Comparison of ENCODE assay signal across 8 cellular contexts in genomic region chr10:114045071-114045737, GRCh38. TPM values are rescaled to one million over a fixed set of nuclear protein-coding genes. Genes with fewer than 3 reads are reported as not detected.
DNase-seq lines count a peak whose midpoint lies in the region; ATAC-seq, FAIRE-seq and TF ChIP-seq lines count a peak whose summit lies in the region.

No MANE protein-coding gene starts in this region.

- no peak for TF ChIP-seq RAD21 in HepG2 (CRISPR knock-in tag; IDR thresholded peaks at IDR 0.05)

- POLR2A ChIA-PET in HepG2 (lab: Yijun Ruan, JAX): no interaction called here

- H2AFZ ChIP-seq in HepG2 (ENCODE audit: low read length): no peak overlapping the region

- peak overlapping the region in 3 of 4 donors; percentile 57 to 93 (median 91) for H3K4me3 Mint-ChIP-seq in IgD-negative memory B cell

- no peak overlapping the region for H3K27ac ChIP-seq in HepG2 (ENCODE audit: extremely low read length, insufficient read depth, low read length)
- H3K27ac ChIP-seq in suprapubic skin: peak overlapping the region; percentile 70

- no peaks in the 10 kb centered on the region for H3K9me3 ChIP-seq in HepG2 (ENCODE audit: low read length)
- H3K9me3 ChIP-seq in suprapubic skin: no peaks in the 10 kb centered on the region

- peak overlapping the region in 1 of 3 donors; percentile 67 for H3K27ac Mint-ChIP-seq in IgD-negative memory B cell

- TF ChIP-seq CTCF in astrocyte of the spinal cord (IDR thresholded peaks at IDR 0.05; ENCODE audit: low read depth, low read length) (no peak), HepG2 (CRISPR knock-in tag; IDR thresholded peaks at IDR 0.05) (no peak), suprapubic skin (IDR thresholded peaks at IDR 0.05) (no peak)

- no peak for FAIRE-seq in HepG2 (lab: Jason Lieb, UNC)
- FAIRE-seq in GM12892 (lab: Jason Lieb, UNC): no peak

- WGBS in HepG2 (ENCODE audit: low lambda C conversion rate): 61% methylated on average over 51 of the region's 79 CpGs
- WGBS in suprapubic skin: 3% methylated on average over 26 of the region's 79 CpGs

- in situ Hi-C loops in astrocyte of the spinal cord (cut with HindIII; ENCODE audit: low sequenced_read_pairs) (no loop called here), HepG2 (cut with HindIII; ENCODE audit: extremely low pct_ligation_motif_present, low pct_unique_long_range_greater_than_20kb) (no loop called here)

- H3K36me3 ChIP-seq in HepG2 (replicated peaks in 1 of 2; ENCODE audit: control insufficient read depth in 1 of 2, insufficient read depth in 2 of 2, low read length in 2 of 2) (no peaks in the 10 kb centered on the region), suprapubic skin (no peaks in the 10 kb centered on the region)

- H3K4me1 ChIP-seq in HepG2 (ENCODE audit: insufficient read depth, low read length): 0 out of 2 replicates have a peak, but pooled peaks cover 4% of the 10 kb centered on the region
- H3K4me1 ChIP-seq in suprapubic skin: peaks cover 27% of the 10 kb centered on the region

- peak; percentile 81 for DNase-seq in COLO668 (lab: John Stamatoyannopoulos, UW; ENCODE audit: unreplicated experiment)
- no peak for DNase-seq in astrocyte of the spinal cord (ENCODE audit: low read depth, low spot score)
- no peak for DNase-seq in HepG2 (ENCODE audit: low spot score)
- no peak for DNase-seq in suprapubic skin (ENCODE audit: low spot score in 2 of 2)
- no peak for DNase-seq in MV-4-11 (lab: John Stamatoyannopoulos, UW)
- no peak for DNase-seq in GM12892 (ENCODE audit: insufficient read length)

- no peak for TF ChIP-seq EP300 in HepG2 (IDR thresholded peaks at IDR 0.05; ENCODE audit: low read depth in 2 of 2, low read length in 2 of 2)
- no peak for TF ChIP-seq EP300 in HepG2 (CRISPR knock-in tag; IDR thresholded peaks at IDR 0.05; ENCODE audit: borderline replicate concordance)
- no peak for TF ChIP-seq EP300 in suprapubic skin (IDR thresholded peaks at IDR 0.05)

- no peaks in the 10 kb centered on the region for H4K20me1 ChIP-seq in HepG2 (ENCODE audit: insufficient read depth, low read length)

- no peak for TF ChIP-seq POLR2A in HepG2 (IDR thresholded peaks at IDR 0.05; ENCODE audit: insufficient read depth in 1 of 2, low read depth in 2 of 2, low read length in 2 of 2)
- no peak for TF ChIP-seq POLR2A in suprapubic skin (IDR thresholded peaks at IDR 0.05)
- TF ChIP-seq POLR2A in GM12892 (IDR thresholded peaks at IDR 0.05; ENCODE audit: low read depth, low read length): no peak

- no TSS peak for BruUV-seq in HepG2 (replicated peaks; lab: Mats Ljungman, UMichigan)

- H3K36me3 Mint-ChIP-seq in IgD-negative memory B cell: no peaks in the 10 kb centered on the region

- no peak overlapping the region for H3K4me2 ChIP-seq in HepG2 (ENCODE audit: low read depth, low read length)

- H3K27me3 ChIP-seq in HepG2 (ENCODE audit: control insufficient read depth in 1 of 2, insufficient read depth in 2 of 2, low read length in 2 of 2): peaks cover 7 to 46% of the 10 kb centered on the region in 2 experiments; a peak in 3 of 5 replicates
- H3K27me3 ChIP-seq in suprapubic skin: peaks cover 39% of the 10 kb centered on the region

- intact Hi-C loops in HepG2 (cut with micrococcal nuclease; ENCODE audit: unreplicated experiment): no loop called here

- H3K9ac ChIP-seq in HepG2 (ENCODE audit: insufficient read depth, low read depth, low read length): no peak overlapping the region

- H3K4me3 ChIP-seq in astrocyte of the spinal cord (ENCODE audit: low read depth, low read length) (peak overlapping the region; percentile 14), HepG2 (replicated peaks in 1 of 3; ENCODE audit: insufficient read depth in 1 of 3, low read depth in 2 of 3, low read length in 3 of 3) (no peak overlapping the region), suprapubic skin (peak overlapping the region; percentile 55)

- H3K27me3 Mint-ChIP-seq in IgD-negative memory B cell: peaks cover 35% of the 10 kb centered on the region

- CTCF ChIA-PET in HepG2 (lab: Yijun Ruan, JAX; ENCODE audit: low intra/inter-chr PET ratio, low total read pairs): no interaction called here

- no peaks in the 10 kb centered on the region for H3K79me2 ChIP-seq in HepG2 (ENCODE audit: insufficient read depth, low read length)

- ATAC-seq in HepG2: no peak
- ATAC-seq in HG02571 (IDR thresholded peaks at IDR 0.05; ENCODE audit: unreplicated experiment): no peak

- H3K4me1 Mint-ChIP-seq in IgD-negative memory B cell: peaks cover 5 to 13% (median 10%) of the 10 kb centered on the region in 3 donors

- H3K9me3 Mint-ChIP-seq in IgD-negative memory B cell: peaks cover 0 to 4% (median 0%) of the 10 kb centered on the region in 3 donors

TF ChIP-seq in HepG2, 621 proteins besides CTCF, POLR2A, EP300 and RAD21:
- TF ChIP-seq ZNF567 (CRISPR knock-in tag; IDR thresholded peaks at IDR 0.05; ENCODE audit: borderline replicate concordance) (no peak), BCL6 (CRISPR knock-in tag; IDR thresholded peaks at IDR 0.05) (0 out of 2 replicates have a peak, but pooled peaks have one; percentile 11)

RNA-seq across cellular contexts. Expression of gene ADRB1, which starts 1.5 kb away (rescaled TPM):
- polyA plus RNA-seq in IgD-negative memory B cell (not detected), HepG2 (2011; rRNA removed) (not detected in 2 replicates)
- total RNA-seq in HepG2 (2016; rRNA removed; fragmentation: Illumina TruSeq; extraction: Trizol) (0.07 TPM in 1 of 2 replicates, not detected in the other), suprapubic skin (1 to 10 TPM in 3 of 4 donors, under 1 TPM in 1; 0.56 to 1.4 (median 1.1) TPM)
- not detected in 2 replicates for total RNA-seq in HepG2 (2016; cell fraction: cytosol; rRNA removed; fragmentation: Illumina TruSeq; extraction: Trizol; ENCODE audit: low read depth)
- total RNA-seq in HepG2 (2016; cell fraction: insoluble cytoplasmic fraction; rRNA removed; fragmentation: Illumina TruSeq; extraction: Trizol): not detected in 2 replicates
- total RNA-seq in HepG2 (2016; cell fraction: membrane; rRNA removed; fragmentation: Illumina TruSeq; extraction: Trizol): not detected in 2 replicates
- not detected in 2 replicates for total RNA-seq in HepG2 (2016; cell fraction: nucleus; rRNA removed; fragmentation: Illumina TruSeq; extraction: Trizol)
- polyA plus RNA-seq in HepG2 (2011; cell fraction: cytosol; rRNA removed): not detected in 2 replicates
- polyA plus RNA-seq in HepG2 (2011; cell fraction: nucleus; rRNA removed): not detected in 2 replicates
- polyA plus RNA-seq in HepG2 (2012): not detected in 2 replicates
- not detected in 2 replicates for polyA plus RNA-seq in HepG2 (2016; cell fraction: cytosol; fragmentation: Illumina TruSeq; extraction: Trizol; ENCODE audit: low read depth)
- not detected in 2 replicates for polyA plus RNA-seq in HepG2 (2016; cell fraction: insoluble cytoplasmic fraction; fragmentation: Illumina TruSeq; extraction: Trizol; ENCODE audit: low read depth)
- polyA plus RNA-seq in HepG2 (2016; cell fraction: membrane; fragmentation: Illumina TruSeq; extraction: Trizol; ENCODE audit: low read depth): not detected in 2 replicates
- polyA plus RNA-seq in HepG2 (2016; cell fraction: nucleus; fragmentation: Illumina TruSeq; extraction: Trizol; ENCODE audit: insufficient read depth, low read depth): not detected in 2 replicates
- 0.07 TPM in 1 of 2 replicates, not detected in the other for polyA minus RNA-seq in HepG2 (2011; rRNA and poly(A)+ RNA removed; ENCODE audit: low replicate concordance)
- not detected in 2 replicates for polyA minus RNA-seq in HepG2 (2011; cell fraction: cytosol; rRNA and poly(A)+ RNA removed)
- not detected in 2 replicates for polyA minus RNA-seq in HepG2 (2011; cell fraction: nucleus; rRNA and poly(A)+ RNA removed)
- 0.49 TPM for polyA plus RNA-seq in GM12892 (2012; ENCODE audit: missing spikeins)

Comparison
In these comparisons a context has a peak if more than half of its experiments do, and no peak if none do; other contexts are left out.
1. H3K4me3 ChIP-seq: peak in astrocyte of the spinal cord (single experiment) and suprapubic skin (single experiment); none in HepG2 (0 of 3).